39 cellular contexts compared by ENCODE assay signal in genomic region chr19:35988824-35989223, GRCh38. TPM values are rescaled to one million over a fixed set of nuclear protein-coding genes. Genes with fewer than 3 reads are reported as not detected.
"Had no signal": no experiment of that assay in that cellular context is flagged by ENCODE, and none has a peak within 500 bp of the region (broad histone marks: within the 10 kb centered on the region; RNA-seq: fewer than 3 reads in every experiment).

No MANE protein-coding gene starts in this region.

- H3K9me3 Mint-ChIP-seq: activated CD4-positive, alpha-beta memory T cell treated with anti-CD3 and anti-CD28 coated beads, Interleukin-2, amount 10 ng/mL, durations not matched to agents 7 days and 5 days; activated naive CD4-positive, alpha-beta T cell treated with anti-CD3 and anti-CD28 coated beads, Interleukin-2, amount 50 U/mL, for 24 hours; activated naive CD8-positive, alpha-beta T cell treated with anti-CD3 and anti-CD28 coated beads, Interleukin-2, amount 10 ng/mL, durations not matched to agents 7 days and 5 days; activated T-helper 2 cell treated with anti-CD3 and anti-CD28 coated beads, Interferon-gamma antibody, Interleukin-2, Interleukin-4, amounts not matched to agents 10 μg/mL and 5 μg/mL and 100 μg/mL, durations not matched to agents 14 hours and 24 hours and 36 hours; central memory CD8-positive, alpha-beta T cell; T-helper 1 cell treated with Interleukin-12 subunit alpha and Interleukin-12 subunit beta and Interleukin-4 antibody, amounts not matched to agents 30 μg/mL and 1 μg/mL, for 36 hours had no signal

- H3K36me3 Mint-ChIP-seq: activated naive CD4-positive, alpha-beta T cell treated with anti-CD3 and anti-CD28 coated beads, Interleukin-2, amount 10 ng/mL, durations not matched to agents 7 days and 5 days; activated naive CD8-positive, alpha-beta T cell treated with anti-CD3 and anti-CD28 coated beads, Interleukin-2, amount 10 ng/mL, durations not matched to agents 7 days and 5 days; brain had no signal

- H3K4me3 ChIP-seq: ascending aorta, cardiac muscle cell had no signal

- H3K36me3 ChIP-seq: ascending aorta, cardiac muscle cell had no signal

- FAIRE-seq: bronchial epithelial cell, TTC549 had no signal

- H3K27me3 ChIP-seq: ascending aorta had no signal

- H3K27ac Mint-ChIP-seq: activated CD4-positive, alpha-beta memory T cell treated with anti-CD3 and anti-CD28 coated beads, Interleukin-2, amount 10 ng/mL, durations not matched to agents 7 days and 5 days; activated CD4-positive, alpha-beta T cell treated with anti-CD3 and anti-CD28 coated beads for 36 hours; activated CD4-positive, alpha-beta T cell treated with anti-CD3 and anti-CD28 coated beads, Interleukin-2, amount 10 ng/mL, durations not matched to agents 7 days and 5 days; activated CD8-positive, alpha-beta memory T cell treated with anti-CD3 and anti-CD28 coated beads, Interleukin-2, amount 10 ng/mL, durations not matched to agents 7 days and 5 days; activated CD8-positive, alpha-beta T cell treated with anti-CD3 and anti-CD28 coated beads, Interleukin-2, amount 10 ng/mL, durations not matched to agents 7 days and 5 days; activated naive CD4-positive, alpha-beta T cell treated with anti-CD3 and anti-CD28 coated beads, Interleukin-2, amount 10 ng/mL, durations not matched to agents 7 days and 5 days; activated naive CD4-positive, alpha-beta T cell treated with anti-CD3 and anti-CD28 coated beads, Interleukin-2, amount 50 U/mL, for 24 hours; activated naive CD8-positive, alpha-beta T cell; activated naive CD8-positive, alpha-beta T cell treated with anti-CD3 and anti-CD28 coated beads, Interleukin-2, amount 10 ng/mL, durations not matched to agents 7 days and 5 days; activated naive CD8-positive, alpha-beta T cell treated with anti-CD3 and anti-CD28 coated beads, Interleukin-2, amount 50 U/mL, for 24 hours; activated T-cell treated with anti-CD3 and anti-CD28 coated beads, Interleukin-2, amount 50 U/mL, for 24 hours; activated T-helper 2 cell treated with anti-CD3 and anti-CD28 coated beads, Interferon-gamma antibody, Interleukin-2, Interleukin-4, amounts not matched to agents 10 μg/mL and 5 μg/mL and 100 μg/mL, durations not matched to agents 14 hours and 24 hours and 36 hours; brain; T-helper 1 cell treated with Interleukin-12 subunit alpha and Interleukin-12 subunit beta and Interleukin-4 antibody, amounts not matched to agents 30 μg/mL and 1 μg/mL, for 36 hours; T-helper 2 cell treated with Interferon-gamma antibody and Interleukin-4, amounts not matched to agents 5 μg/mL and 100 μg/mL, for 36 hours had no signal

- ATAC-seq: activated CD4-positive, alpha-beta T cell treated with anti-CD3 and anti-CD28 coated beads for 36 hours; activated CD4-positive, CD25-positive, alpha-beta regulatory T cell treated with anti-CD3 and anti-CD28 coated beads, Interleukin-2, amount 50 U/mL, for 24 hours; activated CD8-positive, alpha-beta memory T cell treated with anti-CD3 and anti-CD28 coated beads, Interleukin-2, amount 10 ng/mL, durations not matched to agents 7 days and 5 days; activated CD8-positive, alpha-beta T cell treated with anti-CD3 and anti-CD28 coated beads, Interleukin-2, amount 10 ng/mL, durations not matched to agents 7 days and 5 days; activated naive CD8-positive, alpha-beta T cell treated with anti-CD3 and anti-CD28 coated beads, Interleukin-2, amount 50 U/mL, for 24 hours had no signal

- DNase-seq: activated CD4-positive, alpha-beta memory T cell treated with anti-CD3 and anti-CD28 coated beads, Interleukin-2, amount 10 ng/mL, durations not matched to agents 7 days and 5 days; activated CD4-positive, alpha-beta T cell treated with anti-CD3 and anti-CD28 coated beads for 1 hour; activated CD4-positive, alpha-beta T cell treated with anti-CD3 and anti-CD28 coated beads for 36 hours; activated CD4-positive, alpha-beta T cell treated with anti-CD3 and anti-CD28 coated beads for 48 hours; activated CD4-positive, alpha-beta T cell treated with anti-CD3 and anti-CD28 coated beads, Interleukin-2, amount 10 ng/mL, durations not matched to agents 7 days and 5 days; activated CD4-positive, alpha-beta T cell treated with anti-CD3 and anti-CD28 coated beads, Interleukin-2, amount 50 U/mL, for 48 hours; activated CD4-positive, CD25-positive, alpha-beta regulatory T cell; activated CD8-positive, alpha-beta memory T cell treated with anti-CD3 and anti-CD28 coated beads for 24 hours; activated CD8-positive, alpha-beta memory T cell treated with anti-CD3 and anti-CD28 coated beads, Interleukin-2, amount 10 ng/mL, durations not matched to agents 7 days and 5 days; activated CD8-positive, alpha-beta memory T cell treated with anti-CD3 and anti-CD28 coated beads, Interleukin-2, amount 50 U/mL, for 48 hours; activated CD8-positive, alpha-beta T cell treated with anti-CD3 and anti-CD28 coated beads, Interleukin-2, amount 10 ng/mL, durations not matched to agents 7 days and 5 days; activated effector memory CD4-positive, alpha-beta T cell treated with Interleukin-2 at 50 U/mL for 16 hours; activated gamma-delta T cell; activated naive CD4-positive, alpha-beta T cell treated with anti-CD3 and anti-CD28 coated beads, Interleukin-2, amount 10 ng/mL, durations not matched to agents 7 days and 5 days; activated naive CD4-positive, alpha-beta T cell treated with Interleukin-2 at 50 U/mL for 16 hours; activated naive CD8-positive, alpha-beta T cell treated with anti-CD3 and anti-CD28 coated beads, Interleukin-2, amount 10 ng/mL, durations not matched to agents 7 days and 5 days; activated naive CD8-positive, alpha-beta T cell treated with anti-CD3 and anti-CD28 coated beads, Interleukin-2, amount 50 U/mL, for 24 hours; activated T-cell treated with anti-CD3 and anti-CD28 coated beads, Interleukin-2, amount 50 U/mL, for 24 hours; activated T-cell treated with anti-CD3 and anti-CD28 coated beads, Interleukin-2, amount 50 U/mL, for 48 hours; amygdala; anterior cingulate cortex; caudate nucleus; cerebellar nuclear complex; T-helper 1 cell; T-helper 2 cell; T-helper 9 cell had no signal

- H3K27ac ChIP-seq: ascending aorta, cardiac muscle cell, VCaP had no signal

- H3K9me3 ChIP-seq: ascending aorta had no signal

- H3K4me3 Mint-ChIP-seq: activated CD4-positive, alpha-beta memory T cell treated with anti-CD3 and anti-CD28 coated beads, Interleukin-2, amount 10 ng/mL, durations not matched to agents 7 days and 5 days; activated CD4-positive, alpha-beta T cell treated with anti-CD3 and anti-CD28 coated beads for 36 hours; activated CD4-positive, alpha-beta T cell treated with anti-CD3 and anti-CD28 coated beads, Interleukin-2, amount 10 ng/mL, durations not matched to agents 7 days and 5 days; activated CD8-positive, alpha-beta memory T cell treated with anti-CD3 and anti-CD28 coated beads, Interleukin-2, amount 10 ng/mL, durations not matched to agents 7 days and 5 days; activated CD8-positive, alpha-beta T cell treated with anti-CD3 and anti-CD28 coated beads, Interleukin-2, amount 10 ng/mL, durations not matched to agents 7 days and 5 days; activated naive CD4-positive, alpha-beta T cell treated with anti-CD3 and anti-CD28 coated beads, Interleukin-2, amount 10 ng/mL, durations not matched to agents 7 days and 5 days; activated naive CD4-positive, alpha-beta T cell treated with anti-CD3 and anti-CD28 coated beads, Interleukin-2, amount 50 U/mL, for 24 hours; activated naive CD8-positive, alpha-beta T cell; activated naive CD8-positive, alpha-beta T cell treated with anti-CD3 and anti-CD28 coated beads, Interleukin-2, amount 10 ng/mL, durations not matched to agents 7 days and 5 days; activated naive CD8-positive, alpha-beta T cell treated with anti-CD3 and anti-CD28 coated beads, Interleukin-2, amount 50 U/mL, for 24 hours; activated T-cell treated with anti-CD3 and anti-CD28 coated beads, Interleukin-2, amount 50 U/mL, for 24 hours; central memory CD8-positive, alpha-beta T cell; T-helper 1 cell treated with Interleukin-12 subunit alpha and Interleukin-12 subunit beta and Interleukin-4 antibody, amounts not matched to agents 30 μg/mL and 1 μg/mL, for 36 hours; T-helper 2 cell treated with Interferon-gamma antibody and Interleukin-4, amounts not matched to agents 5 μg/mL and 100 μg/mL, for 36 hours had no signal

RNA-seq across cellular contexts. Expression of gene SYNE4, which starts 19.8 kb away (rescaled TPM):
- total RNA-seq: ascending aorta had no signal
